1 cellular context compared by ENCODE assay signal in the genomic region with DNA sequence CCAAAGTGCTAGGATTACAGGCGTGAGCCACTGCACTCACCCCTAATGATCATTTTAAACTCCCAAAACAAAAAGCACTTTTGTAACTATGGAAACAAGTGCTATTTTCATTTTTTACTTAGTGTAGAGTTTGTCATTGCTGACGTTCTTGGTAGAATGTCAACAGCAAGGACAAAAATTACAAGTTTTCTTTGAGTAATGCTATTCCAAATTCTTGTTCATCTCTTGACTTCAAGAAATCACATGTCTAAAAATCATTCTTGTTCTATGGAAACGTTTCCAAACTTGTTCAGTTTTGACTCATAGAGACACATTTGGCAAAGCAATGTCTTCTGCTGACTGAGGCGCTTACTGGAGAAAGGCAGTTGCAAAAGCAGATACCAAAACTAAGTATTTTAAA.
TF ChIP-seq lines count a peak whose summit lies in the region.

No MANE protein-coding gene starts in this region.

TF ChIP-seq in GM23338, 12 proteins besides CTCF, POLR2A, EP300 and RAD21 (continued from another document):
- no peak for TF ChIP-seq NANOG (IDR thresholded peaks at IDR 0.05; ENCODE audit: borderline replicate concordance)
- TF ChIP-seq STAT1 (IDR thresholded peaks at IDR 0.05; ENCODE audit: unreplicated experiment), result no peak
- TF ChIP-seq, protein P1, sequence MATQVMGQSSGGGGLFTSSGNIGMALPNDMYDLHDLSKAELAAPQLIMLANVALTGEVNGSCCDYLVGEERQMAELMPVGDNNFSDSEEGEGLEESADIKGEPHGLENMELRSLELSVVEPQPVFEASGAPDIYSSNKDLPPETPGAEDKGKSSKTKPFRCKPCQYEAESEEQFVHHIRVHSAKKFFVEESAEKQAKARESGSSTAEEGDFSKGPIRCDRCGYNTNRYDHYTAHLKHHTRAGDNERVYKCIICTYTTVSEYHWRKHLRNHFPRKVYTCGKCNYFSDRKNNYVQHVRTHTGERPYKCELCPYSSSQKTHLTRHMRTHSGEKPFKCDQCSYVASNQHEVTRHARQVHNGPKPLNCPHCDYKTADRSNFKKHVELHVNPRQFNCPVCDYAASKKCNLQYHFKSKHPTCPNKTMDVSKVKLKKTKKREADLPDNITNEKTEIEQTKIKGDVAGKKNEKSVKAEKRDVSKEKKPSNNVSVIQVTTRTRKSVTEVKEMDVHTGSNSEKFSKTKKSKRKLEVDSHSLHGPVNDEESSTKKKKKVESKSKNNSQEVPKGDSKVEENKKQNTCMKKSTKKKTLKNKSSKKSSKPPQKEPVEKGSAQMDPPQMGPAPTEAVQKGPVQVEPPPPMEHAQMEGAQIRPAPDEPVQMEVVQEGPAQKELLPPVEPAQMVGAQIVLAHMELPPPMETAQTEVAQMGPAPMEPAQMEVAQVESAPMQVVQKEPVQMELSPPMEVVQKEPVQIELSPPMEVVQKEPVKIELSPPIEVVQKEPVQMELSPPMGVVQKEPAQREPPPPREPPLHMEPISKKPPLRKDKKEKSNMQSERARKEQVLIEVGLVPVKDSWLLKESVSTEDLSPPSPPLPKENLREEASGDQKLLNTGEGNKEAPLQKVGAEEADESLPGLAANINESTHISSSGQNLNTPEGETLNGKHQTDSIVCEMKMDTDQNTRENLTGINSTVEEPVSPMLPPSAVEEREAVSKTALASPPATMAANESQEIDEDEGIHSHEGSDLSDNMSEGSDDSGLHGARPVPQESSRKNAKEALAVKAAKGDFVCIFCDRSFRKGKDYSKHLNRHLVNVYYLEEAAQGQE (IDR thresholded peaks at IDR 0.05; ENCODE audit: unreplicated experiment), result no peak
